ENCODE assay signal across 7 cellular contexts in genomic region chr19:2041436-2041685, GRCh38. TPM values are rescaled to one million over a fixed set of nuclear protein-coding genes. Genes with fewer than 3 reads are reported as not detected.
DNase-seq lines count a peak whose midpoint lies in the region; ATAC-seq and TF ChIP-seq lines count a peak whose summit lies in the region.

No MANE protein-coding gene starts in this region.

- no peak for TF ChIP-seq CTCF in HEK293 (tag by site-specific recombination; IDR thresholded peaks at IDR 0.05)

- POLR2A ChIA-PET in HEK293 (lab: Yijun Ruan, JAX): interaction anchor here (0.8 kb wide), 1 partner anchor 9 kb away, joined by 3 read pairs; no protein-coding TSS in a partner anchor
- POLR2A ChIA-PET in activated CD4-positive, alpha-beta memory T cell treated with anti-CD3 and anti-CD28 coated beads, Interleukin-2, amount 10 ng/mL, durations not matched to agents 7 days and 5 days (lab: Charles Lee): interaction anchor here (0.8 to 3.2 kb wide), 4 partner anchors 8 to 44 kb away, joined by 3 to 25 read pairs (median 12); partner anchors contain the start of gene MKNK2

- peak overlapping the region; percentile 85 for H3K27ac ChIP-seq in HEK293 (ENCODE audit: extremely low read depth, low read depth, low read length)

- no peaks in the 10 kb centered on the region for H3K9me3 ChIP-seq in HEK293 (ENCODE audit: control insufficient read depth, insufficient read depth, low read depth, low read length)
- H3K9me3 ChIP-seq in iPS-15b (ENCODE audit: control insufficient read depth, insufficient read depth, low read length): no peaks in the 10 kb centered on the region

- H3K9me3 Mint-ChIP-seq in activated CD4-positive, alpha-beta memory T cell treated with anti-CD3 and anti-CD28 coated beads, Interleukin-2, amount 10 ng/mL, durations not matched to agents 7 days and 5 days: no peaks in the 10 kb centered on the region
- H3K9me3 Mint-ChIP-seq in stimulated activated naive B cell treated with anti-CD40 and anti-IgM and Interleukin-4, amounts not matched to agents 10 μg/mL and 1 μg/mL and 100 μg/mL, for 72 hours: no peaks in the 10 kb centered on the region

- CTCF ChIA-PET in HEK293 (lab: Yijun Ruan, JAX): interaction anchor here (0.6 kb wide), 1 partner anchor 25 kb away, joined by 3 read pairs; no protein-coding TSS in a partner anchor
- CTCF ChIA-PET in activated CD4-positive, alpha-beta memory T cell treated with anti-CD3 and anti-CD28 coated beads, Interleukin-2, amount 10 ng/mL, durations not matched to agents 7 days and 5 days (lab: Charles Lee): interaction anchor here (1.2 to 2.5 kb wide), 2 partner anchors 11 to 22 kb away, joined by 3 to 11 read pairs; no protein-coding TSS in a partner anchor

- peaks cover 13% of the 10 kb centered on the region for H3K4me1 ChIP-seq in HEK293 (ENCODE audit: control insufficient read depth, insufficient read depth, low read length)
- peaks cover 2% of the 10 kb centered on the region for H3K4me1 ChIP-seq in iPS-15b (ENCODE audit: control insufficient read depth, insufficient read depth, low read length)

- H3K27me3 Mint-ChIP-seq in activated CD4-positive, alpha-beta memory T cell treated with anti-CD3 and anti-CD28 coated beads, Interleukin-2, amount 10 ng/mL, durations not matched to agents 7 days and 5 days: no peaks in the 10 kb centered on the region
- no peaks in the 10 kb centered on the region for H3K27me3 Mint-ChIP-seq in stimulated activated naive B cell treated with anti-CD40 and anti-IgM and Interleukin-4, amounts not matched to agents 10 μg/mL and 1 μg/mL and 100 μg/mL, for 72 hours

- H3K36me3 ChIP-seq in HEK293 (ENCODE audit: control insufficient read depth in 2 of 2, insufficient read depth in 1 of 2, low read length in 2 of 2) (peaks cover 0 to 72% of the 10 kb centered on the region in 2 experiments; a peak in 2 of 3 replicates), iPS-15b (ENCODE audit: control insufficient read depth, insufficient read depth, low read length) (peaks cover 66% of the 10 kb centered on the region)

- peaks cover 28% of the 10 kb centered on the region for H3K36me3 Mint-ChIP-seq in activated CD4-positive, alpha-beta memory T cell treated with anti-CD3 and anti-CD28 coated beads, Interleukin-2, amount 10 ng/mL, durations not matched to agents 7 days and 5 days (ENCODE audit: low read depth)
- H3K36me3 Mint-ChIP-seq in stimulated activated naive B cell treated with anti-CD40 and anti-IgM and Interleukin-4, amounts not matched to agents 10 μg/mL and 1 μg/mL and 100 μg/mL, for 72 hours: peaks cover 34 to 58% of the 10 kb centered on the region in 2 donors

- peak overlapping the region; percentile 24 for H3K9ac ChIP-seq in iPS-15b (ENCODE audit: low read depth, low read length)

- H3K4me1 Mint-ChIP-seq in activated CD4-positive, alpha-beta memory T cell treated with anti-CD3 and anti-CD28 coated beads, Interleukin-2, amount 10 ng/mL, durations not matched to agents 7 days and 5 days: peaks cover 34% of the 10 kb centered on the region
- peaks cover 38 to 76% of the 10 kb centered on the region in 2 donors for H3K4me1 Mint-ChIP-seq in stimulated activated naive B cell treated with anti-CD40 and anti-IgM and Interleukin-4, amounts not matched to agents 10 μg/mL and 1 μg/mL and 100 μg/mL, for 72 hours

- no peak for DNase-seq in activated CD4-positive, alpha-beta memory T cell treated with anti-CD3 and anti-CD28 coated beads, Interleukin-2, amount 10 ng/mL, durations not matched to agents 7 days and 5 days
- no peak for DNase-seq in stimulated activated naive B cell treated with anti-CD40 and anti-IgM and Interleukin-4, amounts not matched to agents 10 μg/mL and 1 μg/mL and 100 μg/mL, for 72 hours

- H3K4me3 ChIP-seq in HEK293 (ENCODE audit: low read depth, low read length) (no peak overlapping the region), iPS-15b (ENCODE audit: low read depth, low read length) (peak overlapping the region; percentile 45)

- H3K27ac Mint-ChIP-seq in activated CD4-positive, alpha-beta memory T cell treated with anti-CD3 and anti-CD28 coated beads, Interleukin-2, amount 10 ng/mL, durations not matched to agents 7 days and 5 days: peak overlapping the region; percentile 79
- H3K27ac Mint-ChIP-seq in stimulated activated naive B cell treated with anti-CD40 and anti-IgM and Interleukin-4, amounts not matched to agents 10 μg/mL and 1 μg/mL and 100 μg/mL, for 72 hours: peak overlapping the region; percentile 97

- H3K4me3 Mint-ChIP-seq in activated CD4-positive, alpha-beta memory T cell treated with anti-CD3 and anti-CD28 coated beads, Interleukin-2, amount 10 ng/mL, durations not matched to agents 7 days and 5 days: peak overlapping the region; percentile 35
- peak overlapping the region; percentile 82 to 86 for H3K4me3 Mint-ChIP-seq in stimulated activated naive B cell treated with anti-CD40 and anti-IgM and Interleukin-4, amounts not matched to agents 10 μg/mL and 1 μg/mL and 100 μg/mL, for 72 hours

- ATAC-seq in stimulated activated naive B cell treated with anti-CD40 and anti-IgM and Interleukin-4, amounts not matched to agents 10 μg/mL and 1 μg/mL and 100 μg/mL, for 72 hours (replicated peaks): no peak
- ATAC-seq in GM21786 (IDR thresholded peaks at IDR 0.05; ENCODE audit: unreplicated experiment): no peak
- no peak for ATAC-seq in GM18861 (IDR thresholded peaks at IDR 0.05; ENCODE audit: unreplicated experiment)
- ATAC-seq in GM21423 (IDR thresholded peaks at IDR 0.05; ENCODE audit: unreplicated experiment): no peak

- H3K27me3 ChIP-seq in iPS-15b (ENCODE audit: control insufficient read depth, insufficient read depth, low read length): no peaks in the 10 kb centered on the region

TF ChIP-seq in HEK293, 187 proteins besides CTCF, POLR2A, EP300 and RAD21 (continues in another document):
- TF ChIP-seq SP3 (tag by site-specific recombination; IDR thresholded peaks at IDR 0.05) (no peak), TCF7L2 (IDR thresholded peaks at IDR 0.05; ENCODE audit: borderline replicate concordance, low read depth, low read length) (no peak), ZFP69B (tag by site-specific recombination; IDR thresholded peaks at IDR 0.05) (no peak), ZNF501 (tag by site-specific recombination; IDR thresholded peaks at IDR 0.05) (no peak), PRDM10 (tag by site-specific recombination; IDR thresholded peaks at IDR 0.05) (no peak), SETDB1 (IDR thresholded peaks at IDR 0.05; ENCODE audit: insufficient read length, low read length) (no peak), ZNF670 (tag by site-specific recombination; IDR thresholded peaks at IDR 0.05; ENCODE audit: low read depth) (no peak), MEIS1 (CRISPR knock-in tag; IDR thresholded peaks at IDR 0.05; ENCODE audit: borderline replicate concordance) (no peak), RBAK (tag by site-specific recombination; IDR thresholded peaks at IDR 0.05) (no peak), ZNF629 (tag by site-specific recombination; IDR thresholded peaks at IDR 0.05) (no peak), ZNF513 (tag by site-specific recombination; IDR thresholded peaks at IDR 0.05) (no peak), GLI2 (tag by site-specific recombination; IDR thresholded peaks at IDR 0.05; ENCODE audit: borderline replicate concordance, low read depth) (no peak), ZNF16 (tag by site-specific recombination; IDR thresholded peaks at IDR 0.05; ENCODE audit: low read depth) (no peak)

RNA-seq across cellular contexts. Expression of gene MKNK2, which starts 9.7 kb away (rescaled TPM):
- total RNA-seq in activated CD4-positive, alpha-beta memory T cell treated with anti-CD3 and anti-CD28 coated beads, Interleukin-2, amount 10 ng/mL, durations not matched to agents 7 days and 5 days: 100 to 1,000 TPM; 239 to 253 TPM

RNA-seq across cellular contexts. Expression of gene BTBD2, which starts 25.8 kb away (rescaled TPM):
- total RNA-seq in activated CD4-positive, alpha-beta memory T cell treated with anti-CD3 and anti-CD28 coated beads, Interleukin-2, amount 10 ng/mL, durations not matched to agents 7 days and 5 days: 10 to 100 TPM; 55.4 to 57.1 TPM

RNA-seq across cellular contexts. Expression of gene MOB3A, which starts 54.8 kb away (rescaled TPM):
- total RNA-seq in activated CD4-positive, alpha-beta memory T cell treated with anti-CD3 and anti-CD28 coated beads, Interleukin-2, amount 10 ng/mL, durations not matched to agents 7 days and 5 days: 100 to 1,000 TPM; 242 to 251 TPM

RNA-seq across cellular contexts. Expression of gene IZUMO4, which starts 55.4 kb away (rescaled TPM):
- total RNA-seq in activated CD4-positive, alpha-beta memory T cell treated with anti-CD3 and anti-CD28 coated beads, Interleukin-2, amount 10 ng/mL, durations not matched to agents 7 days and 5 days: 10 to 100 TPM; 10.3 to 10.5 TPM
